Comparison of ENCODE assay signal across 19 cellular contexts in genomic region chr2:39546409-39546808, GRCh38.
"Had no signal": no experiment of that assay in that cellular context is flagged by ENCODE, and none has a peak within 500 bp of the region (broad histone marks: within the 10 kb centered on the region; RNA-seq: fewer than 3 reads in every experiment).

No MANE protein-coding gene starts in this region.

- DNase-seq: KBM-7, MG63, NCI-H1092, NCI-H1105 treated with DMSO at 0.1 percent for 48 hours, NCI-H1417 treated with DMSO at 0.1 percent for 48 hours, NCI-H146, NCI-H1694 treated with DMSO at 0.1 percent for 48 hours, NCI-H1930, NCI-H2081, NCI-H2107, NCI-H2227 treated with DMSO at 0.1 percent for 48 hours, NCI-H524, NCI-H526 treated with DMSO at 0.1 percent for 48 hours, NCI-H748 treated with DMSO at 0.1 percent for 48 hours, Peyer's patch, Right ventricle myocardium superior, SIG-M5 had no signal

- H3K9me3 ChIP-seq: Peyer's patch had no signal

- H3K27me3 ChIP-seq: MG63, Peyer's patch, SJSA1 had no signal

- H3K36me3 ChIP-seq: MG63, Peyer's patch, SJSA1 had no signal

- H3K4me3 ChIP-seq: MG63, Peyer's patch, SJSA1, SK-N-MC had no signal

- H3K27ac ChIP-seq: Peyer's patch, SK-N-MC had no signal
